Comparison of ENCODE assay signal across 8 cellular contexts in genomic region chr2:232444409-232445148, GRCh38. TPM values are rescaled to one million over a fixed set of nuclear protein-coding genes. Genes with fewer than 3 reads are reported as not detected.
A peak's percentile ranks its signal among the peaks of the same experiment; 100 is the strongest.
DNase-seq lines count a peak whose midpoint lies in the region; ATAC-seq and TF ChIP-seq lines count a peak whose summit lies in the region.

No MANE protein-coding gene starts in this region.

- BruUV-seq in Calu3 (replicated peaks; lab: Mats Ljungman, UMichigan), result no TSS peak

- no peak overlapping the region for H3K4me3 Mint-ChIP-seq in Calu3 (ENCODE audit: low read depth, unreplicated experiment)

- no peaks in the 10 kb centered on the region for H3K27me3 ChIP-seq in adrenal gland

- H3K9me3 ChIP-seq in adrenal gland (replicated peaks in 1 of 3), result no peaks in the 10 kb centered on the region

- CTCF ChIA-PET in Calu3 (lab: Charles Lee), result interaction anchor here (0.5 to 1.0 kb wide), 2 partner anchors 79 to 81 kb away, joined by 3 to 4 read pairs; no protein-coding TSS in a partner anchor

- H3K27ac Mint-ChIP-seq in Calu3 (ENCODE audit: unreplicated experiment), result no peak overlapping the region

- H3K4me1 Mint-ChIP-seq in Calu3 (ENCODE audit: low read depth, unreplicated experiment), result no peaks in the 10 kb centered on the region

- peaks cover 19% of the 10 kb centered on the region for H3K27me3 Mint-ChIP-seq in Calu3 (ENCODE audit: unreplicated experiment)

- H3K27ac ChIP-seq in adrenal gland, result peak overlapping the region in 2 of 5 donors; percentile 37 to 75

- intact Hi-C loops in Calu3 (cut with micrococcal nuclease; ENCODE audit: unreplicated experiment), result loop anchor here (5.0 kb wide), 1 partner anchor 97 kb away; no protein-coding TSS in a partner anchor
- intact Hi-C loops in adrenal gland (cut with DNase I), result loop anchor here in 1 of 2 donors (2.0 kb wide), 1 partner anchor 78 kb away; no protein-coding TSS in a partner anchor

- no peak for TF ChIP-seq POLR2A in adrenal gland (IDR thresholded peaks at IDR 0.05)

- TF ChIP-seq CTCF in Calu3 (IDR thresholded peaks at IDR 0.05; ENCODE audit: unreplicated experiment) (peak; percentile 61), adrenal gland (IDR thresholded peaks at IDR 0.05) (peak; percentile 46 to 68 (median 54))

- H3K9me3 Mint-ChIP-seq in Calu3 (ENCODE audit: low read depth, unreplicated experiment), result no peaks in the 10 kb centered on the region

- no peaks in the 10 kb centered on the region for H3K36me3 Mint-ChIP-seq in Calu3 (ENCODE audit: insufficient read depth, unreplicated experiment)

- H3K4me3 ChIP-seq in adrenal gland, result no peak overlapping the region

- peaks cover 5 to 6% of the 10 kb centered on the region in 2 donors for H3K4me1 ChIP-seq in adrenal gland (replicated peaks in 1 of 2)

- H3K36me3 ChIP-seq in adrenal gland (replicated peaks in 1 of 2), result no peaks in the 10 kb centered on the region

- peak; percentile 38 for ATAC-seq in HG03439 (IDR thresholded peaks at IDR 0.05; ENCODE audit: unreplicated experiment)
- ATAC-seq in HG02840 (IDR thresholded peaks at IDR 0.05; ENCODE audit: low FRiP score, unreplicated experiment), result no peak
- ATAC-seq in GM18858 (IDR thresholded peaks at IDR 0.05; ENCODE audit: unreplicated experiment), result no peak

- DNase-seq in Calu3, result peak; percentile 76
- DNase-seq in SW480 (ENCODE audit: low spot score), result peak; percentile 52
- DNase-seq in adrenal gland, result peak; percentile 54 to 85 (median 80)
- DNase-seq in kidney tubule cell (ENCODE audit: low spot score), result peak; percentile 69
- DNase-seq in stimulated activated CD8-positive, alpha-beta memory T cell treated with anti-CD3 and anti-CD28 coated beads, Interleukin-15, amount 100 ng/mL, for 48 hours (ENCODE audit: low read depth in 2 of 2), result peak; percentile 61 to 62

- 78 to 100% (median 89%) methylated on average over 1 to 21 of the region's 21 CpGs for WGBS in adrenal gland, 4 donors

RNA-seq across cellular contexts. Expression of gene ALPI, which starts 11.4 kb away (rescaled TPM):
- total RNA-seq in Calu3 (2022) (not detected in 2 replicates), adrenal gland (not detected)
- not detected for polyA plus RNA-seq in adrenal gland

RNA-seq across cellular contexts. Expression of gene ALPG, which starts 37.9 kb away (rescaled TPM):
- total RNA-seq in Calu3 (2022) (not detected in 2 replicates), adrenal gland (not detected)
- not detected for polyA plus RNA-seq in adrenal gland

RNA-seq across cellular contexts. Expression of gene ECEL1, which starts 43.1 kb away (rescaled TPM):
- total RNA-seq in Calu3 (2022), result not detected in 2 replicates
- total RNA-seq in adrenal gland, result 10 to 100 TPM in 3 of 8 donors, 1 to 10 TPM in 5; 3.9 to 31.7 (median 6.6) TPM
- polyA plus RNA-seq in adrenal gland, result 10 to 100 TPM in 1 of 3 donors, 1 to 10 TPM in 2; 4.5 to 20.7 (median 9.6) TPM
